ENCODE assay signal across 11 cellular contexts in genomic region chr3:107600784-107601183, GRCh38.
DNase-seq lines count a peak whose midpoint lies in the region; TF ChIP-seq lines count a peak whose summit lies in the region.
"Had no signal": no experiment of that assay in that cellular context is flagged by ENCODE, and none has a peak within 500 bp of the region (broad histone marks: within the 10 kb centered on the region; RNA-seq: fewer than 3 reads in every experiment).

No MANE protein-coding gene starts in this region.

- no peak overlapping the region for H2BK120ac ChIP-seq in mesendoderm (ENCODE audit: low read depth, low read length)

- no peak overlapping the region for H4K5ac ChIP-seq in mesendoderm (ENCODE audit: low read length)

- H3K27me3 ChIP-seq in BLaER1 treated with 17β-estradiol and CSF1 and Interleukin-3, amounts not matched to agents 10 nM and 100 nM = no peaks in the 10 kb centered on the region
- H3K27me3 ChIP-seq in mesendoderm (ENCODE audit: insufficient read depth, low read length, poor library complexity) (no peaks in the 10 kb centered on the region), sigmoid colon (no peaks in the 10 kb centered on the region)

- DNase-seq in HFFc6 (no peak), mesendoderm (no peak), NCI-H748 (lab: John Stamatoyannopoulos, UW; ENCODE audit: unreplicated experiment) (no peak), sigmoid colon (no peak), KG1 (lab: John Stamatoyannopoulos, UW) (no peak), NCI-H146 treated with DMSO at 0.1 percent for 48 hours (lab: John Stamatoyannopoulos, UW; ENCODE audit: unreplicated experiment) (no peak)
- no peak for DNase-seq in activated T-helper 1 cell treated with anti-CD3 and anti-CD28 coated beads, Interleukin-12 subunit alpha, Interleukin-12 subunit beta, Interleukin-2, Interleukin-4 antibody, amounts not matched to agents 30 ng/mL and 10 ng/mL and 1 ng/mL, durations not matched to agents 14 hours and 24 hours and 36 hours (ENCODE audit: low spot score)

- no peak for TF ChIP-seq POLR2A in sigmoid colon (IDR thresholded peaks at IDR 0.05)

- peak overlapping the region; percentile 23; the same call in 1 of the 2 replicates for H3K4me3 Mint-ChIP-seq in HFFc6
- H3K4me3 Mint-ChIP-seq in activated T-helper 1 cell treated with anti-CD3 and anti-CD28 coated beads, Interleukin-12 subunit alpha, Interleukin-12 subunit beta, Interleukin-2, Interleukin-4 antibody, amounts not matched to agents 30 ng/mL and 10 ng/mL and 1 ng/mL, durations not matched to agents 14 hours and 24 hours and 36 hours = peak overlapping the region; percentile 17
- H3K4me3 Mint-ChIP-seq: memory B cell had no signal

- TF ChIP-seq EP300 in sigmoid colon (IDR thresholded peaks at IDR 0.05) = no peak

- peaks cover 7 to 28% (median 24%) of the 10 kb centered on the region in 11 experiments; a peak in 19 of 22 replicates for H3K9me3 ChIP-seq in BLaER1 treated with 17β-estradiol and CSF1 and Interleukin-3, amounts not matched to agents 10 nM and 100 nM (replicated peaks in 1 of 11)
- H3K9me3 ChIP-seq in sigmoid colon = no peaks in the 10 kb centered on the region
- H3K9me3 ChIP-seq: prostate gland had no signal

- H3K79me1 ChIP-seq in mesendoderm (ENCODE audit: low read length) = peaks cover 2% of the 10 kb centered on the region

- H3K36me3 Mint-ChIP-seq in HFFc6 (ENCODE audit: low read depth) = 0 out of 2 replicates have a peak, but pooled peaks cover 5% of the 10 kb centered on the region
- H3K36me3 Mint-ChIP-seq in activated T-helper 1 cell treated with anti-CD3 and anti-CD28 coated beads, Interleukin-12 subunit alpha, Interleukin-12 subunit beta, Interleukin-2, Interleukin-4 antibody, amounts not matched to agents 30 ng/mL and 10 ng/mL and 1 ng/mL, durations not matched to agents 14 hours and 24 hours and 36 hours (ENCODE audit: low read depth) = peaks cover 14% of the 10 kb centered on the region

- peaks cover 0 to 26% (median 15%) of the 10 kb centered on the region in 11 experiments; a peak in 14 of 22 replicates for H3K36me3 ChIP-seq in BLaER1 treated with 17β-estradiol and CSF1 and Interleukin-3, amounts not matched to agents 10 nM and 100 nM
- H3K36me3 ChIP-seq in mesendoderm (ENCODE audit: control insufficient read depth, insufficient read depth, low read length) (no peaks in the 10 kb centered on the region), sigmoid colon (no peaks in the 10 kb centered on the region)
- H3K36me3 ChIP-seq: prostate gland had no signal

- H2BK5ac ChIP-seq in mesendoderm (ENCODE audit: low read length) = no peak overlapping the region

- no peak overlapping the region for H3K56ac ChIP-seq in mesendoderm (ENCODE audit: low read length)

- no peak overlapping the region for H3K4ac ChIP-seq in mesendoderm (ENCODE audit: low read depth, low read length)

- H3K9me3 Mint-ChIP-seq in HFFc6 = no peaks in the 10 kb centered on the region
- H3K9me3 Mint-ChIP-seq in activated T-helper 1 cell treated with anti-CD3 and anti-CD28 coated beads, Interleukin-12 subunit alpha, Interleukin-12 subunit beta, Interleukin-2, Interleukin-4 antibody, amounts not matched to agents 30 ng/mL and 10 ng/mL and 1 ng/mL, durations not matched to agents 14 hours and 24 hours and 36 hours = no peaks in the 10 kb centered on the region
- H3K9me3 Mint-ChIP-seq: memory B cell had no signal

- H3K4me1 ChIP-seq in BLaER1 treated with 17β-estradiol and CSF1 and Interleukin-3, amounts not matched to agents 10 nM and 100 nM = peaks cover 40 to 48% (median 45%) of the 10 kb centered on the region in 10 experiments
- H3K4me1 ChIP-seq in mesendoderm (ENCODE audit: control insufficient read depth, low read depth, low read length) = peaks cover 8% of the 10 kb centered on the region
- peaks cover 0 to 45% (median 32%) of the 10 kb centered on the region in 4 donors for H3K4me1 ChIP-seq in sigmoid colon

- H3K23ac ChIP-seq in mesendoderm (ENCODE audit: low read length) = no peak overlapping the region

- TF ChIP-seq CTCF in HFFc6 (IDR thresholded peaks at IDR 0.05) = no peak
- TF ChIP-seq CTCF in sigmoid colon (IDR thresholded peaks at IDR 0.05) = no peak

- intact Hi-C loops in activated T-helper 1 cell treated with anti-CD3 and anti-CD28 coated beads, Interleukin-12 subunit alpha, Interleukin-12 subunit beta, Interleukin-2, Interleukin-4 antibody, amounts not matched to agents 30 ng/mL and 10 ng/mL and 1 ng/mL, durations not matched to agents 14 hours and 24 hours and 36 hours (cut with micrococcal nuclease) = no loop called here
- intact Hi-C loops in sigmoid colon (cut with DNase I) = no loop called here

- H2AK5ac ChIP-seq in mesendoderm (ENCODE audit: low read length) = no peak overlapping the region

- 0 out of 20 replicates have a peak overlapping the region, but pooled peaks of 1 of the 10 experiments have one; percentile 56 for H3K4me3 ChIP-seq in BLaER1 treated with 17β-estradiol and CSF1 and Interleukin-3, amounts not matched to agents 10 nM and 100 nM
- H3K4me3 ChIP-seq in mesendoderm (ENCODE audit: low read length) (no peak overlapping the region), sigmoid colon (no peak overlapping the region)
- H3K4me3 ChIP-seq: prostate gland had no signal

- no peak overlapping the region for H3K18ac ChIP-seq in mesendoderm (ENCODE audit: low read length)

- peak overlapping the region; percentile 28 for H4K8ac ChIP-seq in mesendoderm (ENCODE audit: low read depth, low read length)

- H4K20me1 ChIP-seq in BLaER1 treated with 17β-estradiol and CSF1 and Interleukin-3, amounts not matched to agents 10 nM and 100 nM = 0 out of 22 replicates have a peak, but pooled peaks cover 0 to 7% (median 0%) of the 10 kb centered on the region in 11 experiments

- no peaks in the 10 kb centered on the region; the same call in 1 of the 2 replicates for H3K27me3 Mint-ChIP-seq in HFFc6 (ENCODE audit: insufficient read depth)
- no peaks in the 10 kb centered on the region for H3K27me3 Mint-ChIP-seq in activated T-helper 1 cell treated with anti-CD3 and anti-CD28 coated beads, Interleukin-12 subunit alpha, Interleukin-12 subunit beta, Interleukin-2, Interleukin-4 antibody, amounts not matched to agents 30 ng/mL and 10 ng/mL and 1 ng/mL, durations not matched to agents 14 hours and 24 hours and 36 hours (ENCODE audit: insufficient read depth)
- H3K27me3 Mint-ChIP-seq: memory B cell had no signal

- H3K4me2 ChIP-seq in BLaER1 treated with 17β-estradiol and CSF1 and Interleukin-3, amounts not matched to agents 10 nM and 100 nM = peak overlapping the region; percentile 30 to 99 (median 93); a peak in 19 of 22 replicates
- H3K4me2 ChIP-seq in mesendoderm (ENCODE audit: low read length) = no peak overlapping the region

- peak overlapping the region; percentile 44; the same call in 1 of the 2 replicates for H3K27ac Mint-ChIP-seq in HFFc6
- H3K27ac Mint-ChIP-seq in activated T-helper 1 cell treated with anti-CD3 and anti-CD28 coated beads, Interleukin-12 subunit alpha, Interleukin-12 subunit beta, Interleukin-2, Interleukin-4 antibody, amounts not matched to agents 30 ng/mL and 10 ng/mL and 1 ng/mL, durations not matched to agents 14 hours and 24 hours and 36 hours = no peak overlapping the region

- H3K9ac ChIP-seq in BLaER1 treated with 17β-estradiol and CSF1 and Interleukin-3, amounts not matched to agents 10 nM and 100 nM = 0 out of 22 replicates have a peak overlapping the region, but pooled peaks of 1 of the 11 experiments have one; percentile 77
- no peak overlapping the region for H3K9ac ChIP-seq in mesendoderm (ENCODE audit: low read length)

- peaks cover 61% of the 10 kb centered on the region for H3K4me1 Mint-ChIP-seq in HFFc6 (ENCODE audit: low read depth)
- peaks cover 48% of the 10 kb centered on the region for H3K4me1 Mint-ChIP-seq in activated T-helper 1 cell treated with anti-CD3 and anti-CD28 coated beads, Interleukin-12 subunit alpha, Interleukin-12 subunit beta, Interleukin-2, Interleukin-4 antibody, amounts not matched to agents 30 ng/mL and 10 ng/mL and 1 ng/mL, durations not matched to agents 14 hours and 24 hours and 36 hours (ENCODE audit: low read depth)

- H3K27ac ChIP-seq in BLaER1 treated with 17β-estradiol and CSF1 and Interleukin-3, amounts not matched to agents 10 nM and 100 nM = 0 out of 22 replicates have a peak overlapping the region, but pooled peaks of 1 of the 11 experiments have one; percentile 12
- no peak overlapping the region for H3K27ac ChIP-seq in mesendoderm (ENCODE audit: low read depth, low read length)
- H3K27ac ChIP-seq in sigmoid colon = no peak overlapping the region
- H3K27ac ChIP-seq: epithelial cell of prostate, prostate gland had no signal

- H3K79me2 ChIP-seq in mesendoderm (ENCODE audit: control insufficient read depth, insufficient read depth, low read length) = peaks cover 2% of the 10 kb centered on the region

- WGBS in mesendoderm (ENCODE audit: extremely low coverage, insufficient coverage, low lambda C conversion rate) = no CpG with 5 or more reads among the region's 1 CpG
- WGBS in sigmoid colon, 2 donors = 91 to 92% methylated on average over 1 of the region's 1 CpG

- H2BK15ac ChIP-seq in mesendoderm (replicated peaks; ENCODE audit: low read depth) = no peak overlapping the region
